In genomic region chr2:159175182-159175581, GRCh38 we compare ENCODE assay signal across 23 cellular contexts.
DNase-seq lines count a peak whose midpoint lies in the region; ATAC-seq and TF ChIP-seq lines count a peak whose summit lies in the region.
"Had no signal": no experiment of that assay in that cellular context is flagged by ENCODE, and none has a peak within 500 bp of the region (broad histone marks: within the 10 kb centered on the region; RNA-seq: fewer than 3 reads in every experiment).

No MANE protein-coding gene starts in this region.

- peaks cover 67% of the 10 kb centered on the region for H3K36me3 Mint-ChIP-seq in type B pancreatic cell
- H3K36me3 Mint-ChIP-seq in activated CD8-positive, alpha-beta T cell treated with anti-CD3 and anti-CD28 coated beads, Interleukin-2, amount 10 ng/mL, durations not matched to agents 7 days and 5 days (ENCODE audit: low read depth): no peaks in the 10 kb centered on the region
- H3K36me3 Mint-ChIP-seq: T-cell had no signal

- peaks cover 0 to 11% of the 10 kb centered on the region in 2 donors for H3K4me1 ChIP-seq in right atrium auricular region
- H3K4me1 ChIP-seq in cardiac muscle cell (ENCODE audit: low read depth): peaks cover 21% of the 10 kb centered on the region
- H3K4me1 ChIP-seq: foreskin keratinocyte, suprapubic skin had no signal

- H3K9me3 Mint-ChIP-seq in type B pancreatic cell: no peaks in the 10 kb centered on the region
- H3K9me3 Mint-ChIP-seq in activated CD8-positive, alpha-beta T cell treated with anti-CD3 and anti-CD28 coated beads, Interleukin-2, amount 10 ng/mL, durations not matched to agents 7 days and 5 days (ENCODE audit: insufficient read depth): no peaks in the 10 kb centered on the region
- H3K9me3 Mint-ChIP-seq: T-cell had no signal

- TF ChIP-seq CTCF in right atrium auricular region (IDR thresholded peaks at IDR 0.05) (peak in 1 of 2 donors; percentile 33), cardiac muscle cell (IDR thresholded peaks at IDR 0.05; ENCODE audit: low read depth, low read length) (no peak), type B pancreatic cell (conservative IDR thresholded peaks at IDR 0.05) (no peak)

- H3K27me3 Mint-ChIP-seq in type B pancreatic cell: no peaks in the 10 kb centered on the region
- no peaks in the 10 kb centered on the region for H3K27me3 Mint-ChIP-seq in activated CD8-positive, alpha-beta T cell treated with anti-CD3 and anti-CD28 coated beads, Interleukin-2, amount 10 ng/mL, durations not matched to agents 7 days and 5 days (ENCODE audit: low read depth)
- H3K27me3 Mint-ChIP-seq: T-cell had no signal

- POLR2A ChIA-PET in activated CD8-positive, alpha-beta T cell treated with anti-CD3 and anti-CD28 coated beads, Interleukin-2, amount 10 ng/mL, durations not matched to agents 7 days and 5 days (lab: Charles Lee): no interaction called here

- no peaks in the 10 kb centered on the region for H3K27me3 ChIP-seq in right atrium auricular region
- no peaks in the 10 kb centered on the region for H3K27me3 ChIP-seq in cardiac muscle cell
- H3K27me3 ChIP-seq: dorsolateral prefrontal cortex, foreskin keratinocyte, sigmoid colon, suprapubic skin had no signal

- H3K9me3 ChIP-seq in right atrium auricular region (no peaks in the 10 kb centered on the region), cardiac muscle cell (ENCODE audit: low read depth) (no peaks in the 10 kb centered on the region)
- H3K9me3 ChIP-seq: Caco-2, sigmoid colon, suprapubic skin had no signal

- H3K36me3 ChIP-seq in right atrium auricular region (peaks cover 73% of the 10 kb centered on the region), cardiac muscle cell (peaks cover 41% of the 10 kb centered on the region)

- H3K27ac ChIP-seq in right atrium auricular region (peak overlapping the region in 1 of 2 donors; percentile 25), cardiac muscle cell (peak overlapping the region; percentile 62)
- H3K27ac ChIP-seq: dorsolateral prefrontal cortex, epithelial cell of prostate, foreskin keratinocyte, suprapubic skin, WERI-Rb-1 had no signal

- intact Hi-C loops in Right ventricle myocardium superior (cut with DNase I): no loop called here

- peak overlapping the region; percentile 48 for H3K27ac Mint-ChIP-seq in type B pancreatic cell
- H3K27ac Mint-ChIP-seq in activated CD8-positive, alpha-beta T cell treated with anti-CD3 and anti-CD28 coated beads, Interleukin-2, amount 10 ng/mL, durations not matched to agents 7 days and 5 days: no peak overlapping the region
- H3K27ac Mint-ChIP-seq: T-cell had no signal

- ATAC-seq in Right ventricle myocardium superior (ENCODE audit: poor library complexity) (peak; percentile 78), HG02840 (IDR thresholded peaks at IDR 0.05; ENCODE audit: low FRiP score, unreplicated experiment) (no peak), GM18907 (IDR thresholded peaks at IDR 0.05; ENCODE audit: unreplicated experiment) (no peak)
- ATAC-seq in activated CD8-positive, alpha-beta T cell treated with anti-CD3 and anti-CD28 coated beads, Interleukin-2, amount 10 ng/mL, durations not matched to agents 7 days and 5 days: no peak
- ATAC-seq: foreskin keratinocyte, PC-3, T-cell had no signal

- H3K4me3 ChIP-seq in right atrium auricular region (no peak overlapping the region), cardiac muscle cell (no peak overlapping the region)
- H3K4me3 ChIP-seq: dorsolateral prefrontal cortex, sigmoid colon, suprapubic skin had no signal

- DNase-seq in Right ventricle myocardium superior (no peak), right atrium auricular region (ENCODE audit: low spot score) (no peak), NAMALWA (ENCODE audit: low spot score) (peak; percentile 7), cardiac muscle cell (ENCODE audit: low read depth in 1 of 2, low spot score in 1 of 2) (peak in 1 of 2 donors; percentile 46), type B pancreatic cell (ENCODE audit: extremely low spot score, unreplicated experiment) (no peak)
- no peak for DNase-seq in activated CD8-positive, alpha-beta T cell treated with anti-CD3 and anti-CD28 coated beads, Interleukin-2, amount 10 ng/mL, durations not matched to agents 7 days and 5 days
- DNase-seq: activated CD4-positive, alpha-beta T cell treated with anti-CD3 and anti-CD28 coated beads, Interleukin-2, amount 50 U/mL, for 4 hours; activated gamma-delta T cell; activated T-cell treated with anti-CD3 and anti-CD28 coated beads for 4 hours; Caco-2; central memory CD4-positive, alpha-beta T cell; dorsolateral prefrontal cortex; foreskin keratinocyte; hypothalamus; NCI-H82; PC-3; sigmoid colon; T-cell; WERI-Rb-1 had no signal

- H3K4me3 Mint-ChIP-seq in type B pancreatic cell: no peak overlapping the region
- no peak overlapping the region for H3K4me3 Mint-ChIP-seq in activated CD8-positive, alpha-beta T cell treated with anti-CD3 and anti-CD28 coated beads, Interleukin-2, amount 10 ng/mL, durations not matched to agents 7 days and 5 days
- H3K4me3 Mint-ChIP-seq: T-cell had no signal

- CTCF ChIA-PET in activated CD8-positive, alpha-beta T cell treated with anti-CD3 and anti-CD28 coated beads, Interleukin-2, amount 10 ng/mL, durations not matched to agents 7 days and 5 days (lab: Charles Lee): no interaction called here

- peaks cover 39% of the 10 kb centered on the region for H3K4me1 Mint-ChIP-seq in type B pancreatic cell (ENCODE audit: unreplicated experiment)
- H3K4me1 Mint-ChIP-seq in activated CD8-positive, alpha-beta T cell treated with anti-CD3 and anti-CD28 coated beads, Interleukin-2, amount 10 ng/mL, durations not matched to agents 7 days and 5 days (ENCODE audit: low read depth): no peaks in the 10 kb centered on the region
